In the genomic region with DNA sequence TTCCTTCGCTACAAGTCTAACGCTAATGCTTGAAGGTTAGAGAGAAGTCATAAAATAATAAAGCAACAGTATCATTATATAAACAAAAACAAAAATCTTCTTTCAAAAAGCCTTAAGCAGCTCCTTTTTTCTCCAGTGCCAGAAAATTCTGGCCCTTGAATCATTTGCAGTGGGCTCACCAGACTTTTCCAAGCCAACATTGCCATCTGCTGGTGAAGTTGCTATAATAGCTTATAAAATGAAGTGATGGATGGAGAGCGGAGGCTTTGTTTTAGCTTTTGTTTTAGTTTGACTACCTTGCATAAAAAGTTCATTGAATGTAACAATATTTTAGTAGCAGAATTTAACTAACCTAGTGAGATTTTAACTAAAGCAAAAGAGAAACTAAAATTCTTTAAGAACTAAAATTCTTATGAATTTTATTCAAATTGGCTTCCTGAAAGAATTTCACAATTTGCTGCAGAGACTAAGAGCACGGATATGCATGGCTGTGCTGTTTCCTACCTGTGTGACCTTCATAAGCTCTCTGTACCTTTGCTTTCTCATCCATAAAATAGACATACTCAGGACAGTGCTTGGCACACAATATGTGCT, we compare ENCODE assay signal across 9 cellular contexts. TPM values are rescaled to one million over a fixed set of nuclear protein-coding genes. Genes with fewer than 3 reads are reported as not detected.
DNase-seq lines count a peak whose midpoint lies in the region; ATAC-seq and TF ChIP-seq lines count a peak whose summit lies in the region.
"Had no signal": no experiment of that assay in that cellular context is flagged by ENCODE, and none has a peak within 500 bp of the region (broad histone marks: within the 10 kb centered on the region; RNA-seq: fewer than 3 reads in every experiment).

No MANE protein-coding gene starts in this region.

- TF ChIP-seq CTCF in natural killer cell (IDR thresholded peaks at IDR 0.05) = peak; percentile 70
- peak; percentile 42 to 64 for TF ChIP-seq CTCF in suprapubic skin (IDR thresholded peaks at IDR 0.05)

- no peaks in the 10 kb centered on the region for H3K4me1 Mint-ChIP-seq in natural killer cell

- H3K4me1 ChIP-seq in suprapubic skin = no peaks in the 10 kb centered on the region

- no peaks in the 10 kb centered on the region for H3K36me3 ChIP-seq in suprapubic skin

- no peak for TF ChIP-seq EP300 in suprapubic skin (IDR thresholded peaks at IDR 0.05)

- peak; percentile 57 for ATAC-seq in HG03571 (IDR thresholded peaks at IDR 0.05; ENCODE audit: unreplicated experiment)
- ATAC-seq in natural killer cell = peak in 2 of 3 donors; percentile 59 to 63

- TF ChIP-seq POLR2A in erythroblast (IDR thresholded peaks at IDR 0.05; ENCODE audit: low read length) (no peak), suprapubic skin (IDR thresholded peaks at IDR 0.05) (no peak)

- DNase-seq in Daoy (ENCODE audit: low read depth) (peak; percentile 58), NOMO-1 treated with DMSO at 0.1 percent for 48 hours (lab: John Stamatoyannopoulos, UW; ENCODE audit: unreplicated experiment) (peak; percentile 26), erythroblast (lab: John Stamatoyannopoulos, UW) (peak; percentile 65 to 84), natural killer cell (peak; percentile 40), suprapubic skin (ENCODE audit: low spot score in 2 of 2) (no peak), GF-D8 (lab: John Stamatoyannopoulos, UW) (no peak)
- DNase-seq in activated CD8-positive, alpha-beta memory T cell treated with anti-CD3 and anti-CD28 coated beads, Interleukin-2, amount 50 U/mL, for 4 hours = peak; percentile 56

- no peaks in the 10 kb centered on the region for H3K9me3 ChIP-seq in suprapubic skin

- H3K27me3 Mint-ChIP-seq in natural killer cell (ENCODE audit: low read depth in 2 of 2) = peaks cover 17 to 36% of the 10 kb centered on the region in 2 donors

- H3K27ac Mint-ChIP-seq in natural killer cell = no peak overlapping the region
- H3K27ac Mint-ChIP-seq: dendritic cell treated with granulocyte-macrophage colony-stimulating factor and Interleukin-4, amounts not matched to agents 40 ng/mL and 50 ng/mL, for 4 days had no signal

- no peaks in the 10 kb centered on the region for H3K36me3 Mint-ChIP-seq in natural killer cell

- 58% methylated on average over 4 of the region's 4 CpGs for WGBS in suprapubic skin

- no peaks in the 10 kb centered on the region for H3K9me3 Mint-ChIP-seq in natural killer cell
- H3K9me3 Mint-ChIP-seq: dendritic cell treated with granulocyte-macrophage colony-stimulating factor and Interleukin-4, amounts not matched to agents 40 ng/mL and 50 ng/mL, for 4 days had no signal

- no peak overlapping the region for H3K27ac ChIP-seq in suprapubic skin

- H3K4me3 Mint-ChIP-seq in natural killer cell = no peak overlapping the region
- H3K4me3 Mint-ChIP-seq: dendritic cell treated with granulocyte-macrophage colony-stimulating factor and Interleukin-4, amounts not matched to agents 40 ng/mL and 50 ng/mL, for 4 days had no signal

- intact Hi-C loops in natural killer cell (cut with micrococcal nuclease) = loop anchor here (1.0 kb wide), 3 partner anchors 124 to 528 kb away; no protein-coding TSS in a partner anchor

- no peaks in the 10 kb centered on the region for H3K27me3 ChIP-seq in suprapubic skin

- no peak overlapping the region for H3K4me3 ChIP-seq in suprapubic skin

RNA-seq across cellular contexts. Expression of a gene that starts 44.8 kb away (rescaled TPM):
- 0.36 and 0.69 TPM in 2 replicates for total RNA-seq in Daoy (2014; rRNA removed; shearing (Covaris generic))
- total RNA-seq in natural killer cell (under 1 TPM in 1 of 3 donors, not detected in 2; 0.08 TPM), suprapubic skin (10 to 100 TPM in 1 of 4 donors, 1 to 10 TPM in 3; 3.5 to 12.7 (median 8.2) TPM)

Comparison
In these comparisons a context has a peak if more than half of its experiments do, and no peak if none do; other contexts are left out.
1. DNase-seq: peak in Daoy (single experiment), NOMO-1 treated with DMSO at 0.1 percent for 48 hours (single experiment), activated CD8-positive, alpha-beta memory T cell treated with anti-CD3 and anti-CD28 coated beads, Interleukin-2, amount 50 U/mL, for 4 hours (single experiment), erythroblast (2 of 2) and natural killer cell (single experiment); none in suprapubic skin (0 of 2) and GF-D8 (single experiment).